1 cellular context compared by ENCODE assay signal in genomic region chr10:22631646-22632278, GRCh38.
TF ChIP-seq lines count a peak whose summit lies in the region.

No MANE protein-coding gene starts in this region.

TF ChIP-seq in HCT116, 20 proteins besides CTCF, POLR2A, EP300 and RAD21 (continued from another document):
- TF ChIP-seq REST (IDR thresholded peaks at IDR 0.05; ENCODE audit: low read depth) (no peak), CBX3 (IDR thresholded peaks at IDR 0.05; ENCODE audit: low read depth) (no peak), POLR2AphosphoS5 (IDR thresholded peaks at IDR 0.05; ENCODE audit: low read depth, low read length) (no peak), YY1 (IDR thresholded peaks at IDR 0.05; ENCODE audit: extremely low read depth, insufficient replicate concordance, low read depth, low read length) (no peak)
